2 cellular contexts compared by ENCODE assay signal in the genomic region with DNA sequence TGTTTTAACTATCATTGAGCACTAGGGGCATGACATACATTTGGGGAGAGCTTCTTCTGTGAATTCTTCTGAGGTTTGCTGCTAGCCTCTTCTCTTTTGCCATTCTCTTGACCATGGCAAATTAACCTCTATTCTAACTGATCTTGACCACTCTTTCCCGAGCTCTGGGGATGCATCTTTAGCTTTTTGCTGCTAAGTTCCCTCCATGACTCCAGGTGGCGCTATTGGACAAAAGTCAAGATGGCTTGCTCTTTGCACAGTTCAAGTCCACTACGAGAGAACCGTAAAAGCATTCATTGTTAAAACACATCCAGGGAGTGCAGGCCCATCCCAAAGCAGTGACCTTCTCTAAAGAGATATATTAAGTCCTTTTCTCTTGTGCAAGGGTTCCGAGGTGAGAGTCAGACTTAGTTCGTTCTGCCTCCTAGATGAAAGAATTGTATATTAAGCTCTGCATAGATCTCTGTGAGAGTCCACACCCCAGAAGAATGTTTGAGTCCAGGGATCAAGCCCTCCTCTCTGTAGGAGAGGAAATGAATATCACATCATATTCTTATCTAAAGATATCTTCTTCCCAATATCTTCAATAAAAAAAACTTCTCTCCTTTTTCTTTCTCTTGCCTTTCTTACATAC.
TF ChIP-seq lines count a peak whose summit lies in the region.

No MANE protein-coding gene starts in this region.

TF ChIP-seq in GM12878, 131 proteins besides CTCF, POLR2A, EP300 and RAD21 (continued from another document):
- peak; percentile 56; the same call in 1 of the 2 replicates for TF ChIP-seq SMC3 (IDR thresholded peaks at IDR 0.05; ENCODE audit: borderline replicate concordance, low read length)

TF ChIP-seq in liver, 16 proteins besides CTCF, POLR2A, EP300 and RAD21:
- TF ChIP-seq, protein P1, sequence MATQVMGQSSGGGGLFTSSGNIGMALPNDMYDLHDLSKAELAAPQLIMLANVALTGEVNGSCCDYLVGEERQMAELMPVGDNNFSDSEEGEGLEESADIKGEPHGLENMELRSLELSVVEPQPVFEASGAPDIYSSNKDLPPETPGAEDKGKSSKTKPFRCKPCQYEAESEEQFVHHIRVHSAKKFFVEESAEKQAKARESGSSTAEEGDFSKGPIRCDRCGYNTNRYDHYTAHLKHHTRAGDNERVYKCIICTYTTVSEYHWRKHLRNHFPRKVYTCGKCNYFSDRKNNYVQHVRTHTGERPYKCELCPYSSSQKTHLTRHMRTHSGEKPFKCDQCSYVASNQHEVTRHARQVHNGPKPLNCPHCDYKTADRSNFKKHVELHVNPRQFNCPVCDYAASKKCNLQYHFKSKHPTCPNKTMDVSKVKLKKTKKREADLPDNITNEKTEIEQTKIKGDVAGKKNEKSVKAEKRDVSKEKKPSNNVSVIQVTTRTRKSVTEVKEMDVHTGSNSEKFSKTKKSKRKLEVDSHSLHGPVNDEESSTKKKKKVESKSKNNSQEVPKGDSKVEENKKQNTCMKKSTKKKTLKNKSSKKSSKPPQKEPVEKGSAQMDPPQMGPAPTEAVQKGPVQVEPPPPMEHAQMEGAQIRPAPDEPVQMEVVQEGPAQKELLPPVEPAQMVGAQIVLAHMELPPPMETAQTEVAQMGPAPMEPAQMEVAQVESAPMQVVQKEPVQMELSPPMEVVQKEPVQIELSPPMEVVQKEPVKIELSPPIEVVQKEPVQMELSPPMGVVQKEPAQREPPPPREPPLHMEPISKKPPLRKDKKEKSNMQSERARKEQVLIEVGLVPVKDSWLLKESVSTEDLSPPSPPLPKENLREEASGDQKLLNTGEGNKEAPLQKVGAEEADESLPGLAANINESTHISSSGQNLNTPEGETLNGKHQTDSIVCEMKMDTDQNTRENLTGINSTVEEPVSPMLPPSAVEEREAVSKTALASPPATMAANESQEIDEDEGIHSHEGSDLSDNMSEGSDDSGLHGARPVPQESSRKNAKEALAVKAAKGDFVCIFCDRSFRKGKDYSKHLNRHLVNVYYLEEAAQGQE (IDR thresholded peaks at IDR 0.05) = no peak
- no peak for TF ChIP-seq TAF1 (conservative IDR thresholded peaks at IDR 0.05)
